Comparison of ENCODE assay signal across 17 cellular contexts in genomic region chr3:152611905-152612304, GRCh38.
"Had no signal": no experiment of that assay in that cellular context is flagged by ENCODE, and none has a peak within 500 bp of the region (broad histone marks: within the 10 kb centered on the region; RNA-seq: fewer than 3 reads in every experiment).

No MANE protein-coding gene starts in this region.

- H3K27ac ChIP-seq: tibial artery, uterus had no signal

- DNase-seq: activated CD4-positive, alpha-beta T cell treated with anti-CD3 and anti-CD28 coated beads, Interleukin-2, amount 10 ng/mL, durations not matched to agents 24 days and 14 days; activated CD4-positive, CD25-positive, alpha-beta regulatory T cell; activated CD8-positive, alpha-beta memory T cell treated with anti-CD3 and anti-CD28 coated beads, Interleukin-2, amount 50 U/mL, for 48 hours; activated gamma-delta T cell treated with Interleukin-2 at 50 U/mL for 16 hours; amniotic stem cell; central memory CD4-positive, alpha-beta T cell; effector memory CD4-positive, alpha-beta T cell; foreskin melanocyte; mesendoderm; sigmoid colon; stimulated activated CD4-positive, alpha-beta T cell treated with anti-CD3 and anti-CD28 coated beads, Interleukin-2, amount 100 ng/mL, for 24 hours; stimulated activated naive B cell treated with anti-CD40 and anti-IgM and Interleukin-4, amounts not matched to agents 10 μg/mL and 1 μg/mL and 100 μg/mL, for 72 hours; T-helper 2 cell; tibial artery; uterus had no signal

- H3K27me3 ChIP-seq: sigmoid colon, tibial artery, uterus had no signal

- ATAC-seq: left lobe of liver; natural killer cell treated with Interleukin-12 subunit alpha and Interleukin-12 subunit beta and Interleukin-15 and Interleukin-18, amount 100 ng/mL, for 72 hours; stimulated activated naive B cell treated with anti-CD40 and anti-IgM and Interleukin-4, amounts not matched to agents 10 μg/mL and 1 μg/mL and 100 μg/mL, for 72 hours had no signal

- H3K4me3 ChIP-seq: sigmoid colon, tibial artery, uterus had no signal

- H3K4me1 ChIP-seq: tibial artery, uterus had no signal

- H3K9me3 ChIP-seq: sigmoid colon, tibial artery, uterus had no signal

- H3K36me3 ChIP-seq: sigmoid colon, tibial artery, uterus had no signal
